1 cellular context compared by ENCODE assay signal in the genomic region with DNA sequence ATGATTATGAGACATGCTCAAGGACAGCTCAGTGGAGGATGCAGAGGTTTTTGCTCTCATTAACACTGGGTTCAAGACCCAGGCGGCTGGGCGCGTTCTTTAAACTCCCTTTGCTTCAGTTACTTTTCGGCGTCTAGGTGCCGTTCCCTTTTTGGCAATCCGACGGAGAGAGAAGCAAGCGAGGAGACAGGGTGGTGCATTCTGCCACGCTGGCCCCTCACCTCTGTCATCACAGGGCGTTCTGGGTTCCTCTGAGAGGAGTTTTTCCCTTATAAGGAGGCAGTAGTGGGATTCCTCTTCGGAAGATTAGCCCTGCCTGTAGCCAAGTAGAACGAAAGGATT.
A peak's percentile ranks its signal among the peaks of the same experiment; 100 is the strongest.
TF ChIP-seq lines count a peak whose summit lies in the region.

No MANE protein-coding gene starts in this region.

TF ChIP-seq in K562, 482 proteins besides CTCF, POLR2A, EP300 and RAD21 (continued from another document):
- TF ChIP-seq, protein P1, sequence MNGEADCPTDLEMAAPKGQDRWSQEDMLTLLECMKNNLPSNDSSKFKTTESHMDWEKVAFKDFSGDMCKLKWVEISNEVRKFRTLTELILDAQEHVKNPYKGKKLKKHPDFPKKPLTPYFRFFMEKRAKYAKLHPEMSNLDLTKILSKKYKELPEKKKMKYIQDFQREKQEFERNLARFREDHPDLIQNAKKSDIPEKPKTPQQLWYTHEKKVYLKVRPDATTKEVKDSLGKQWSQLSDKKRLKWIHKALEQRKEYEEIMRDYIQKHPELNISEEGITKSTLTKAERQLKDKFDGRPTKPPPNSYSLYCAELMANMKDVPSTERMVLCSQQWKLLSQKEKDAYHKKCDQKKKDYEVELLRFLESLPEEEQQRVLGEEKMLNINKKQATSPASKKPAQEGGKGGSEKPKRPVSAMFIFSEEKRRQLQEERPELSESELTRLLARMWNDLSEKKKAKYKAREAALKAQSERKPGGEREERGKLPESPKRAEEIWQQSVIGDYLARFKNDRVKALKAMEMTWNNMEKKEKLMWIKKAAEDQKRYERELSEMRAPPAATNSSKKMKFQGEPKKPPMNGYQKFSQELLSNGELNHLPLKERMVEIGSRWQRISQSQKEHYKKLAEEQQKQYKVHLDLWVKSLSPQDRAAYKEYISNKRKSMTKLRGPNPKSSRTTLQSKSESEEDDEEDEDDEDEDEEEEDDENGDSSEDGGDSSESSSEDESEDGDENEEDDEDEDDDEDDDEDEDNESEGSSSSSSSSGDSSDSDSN (IDR thresholded peaks at IDR 0.05; ENCODE audit: borderline replicate concordance in 1 of 2, low read depth in 2 of 2, low read length in 2 of 2): 0 out of 4 replicates have a peak, but pooled peaks of 1 of the 2 experiments have one; percentile 15
- no peak for TF ChIP-seq ZFX (CRISPR knock-in tag; IDR thresholded peaks at IDR 0.05)
- no peak for TF ChIP-seq BRCA1 (IDR thresholded peaks at IDR 0.05)
- TF ChIP-seq BRCA1 (CRISPR knock-in tag; IDR thresholded peaks at IDR 0.05): no peak
- TF ChIP-seq PHF8 (IDR thresholded peaks at IDR 0.05; ENCODE audit: borderline replicate concordance, low read length): no peak
- TF ChIP-seq SLC30A9 (CRISPR knock-in tag; IDR thresholded peaks at IDR 0.05): no peak
- TF ChIP-seq, protein P2, sequence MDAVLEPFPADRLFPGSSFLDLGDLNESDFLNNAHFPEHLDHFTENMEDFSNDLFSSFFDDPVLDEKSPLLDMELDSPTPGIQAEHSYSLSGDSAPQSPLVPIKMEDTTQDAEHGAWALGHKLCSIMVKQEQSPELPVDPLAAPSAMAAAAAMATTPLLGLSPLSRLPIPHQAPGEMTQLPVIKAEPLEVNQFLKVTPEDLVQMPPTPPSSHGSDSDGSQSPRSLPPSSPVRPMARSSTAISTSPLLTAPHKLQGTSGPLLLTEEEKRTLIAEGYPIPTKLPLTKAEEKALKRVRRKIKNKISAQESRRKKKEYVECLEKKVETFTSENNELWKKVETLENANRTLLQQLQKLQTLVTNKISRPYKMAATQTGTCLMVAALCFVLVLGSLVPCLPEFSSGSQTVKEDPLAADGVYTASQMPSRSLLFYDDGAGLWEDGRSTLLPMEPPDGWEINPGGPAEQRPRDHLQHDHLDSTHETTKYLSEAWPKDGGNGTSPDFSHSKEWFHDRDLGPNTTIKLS (IDR thresholded peaks at IDR 0.05; ENCODE audit: borderline replicate concordance, low read depth): peak; percentile 63
- no peak for TF ChIP-seq HLTF (IDR thresholded peaks at IDR 0.05)
- TF ChIP-seq, protein P3, sequence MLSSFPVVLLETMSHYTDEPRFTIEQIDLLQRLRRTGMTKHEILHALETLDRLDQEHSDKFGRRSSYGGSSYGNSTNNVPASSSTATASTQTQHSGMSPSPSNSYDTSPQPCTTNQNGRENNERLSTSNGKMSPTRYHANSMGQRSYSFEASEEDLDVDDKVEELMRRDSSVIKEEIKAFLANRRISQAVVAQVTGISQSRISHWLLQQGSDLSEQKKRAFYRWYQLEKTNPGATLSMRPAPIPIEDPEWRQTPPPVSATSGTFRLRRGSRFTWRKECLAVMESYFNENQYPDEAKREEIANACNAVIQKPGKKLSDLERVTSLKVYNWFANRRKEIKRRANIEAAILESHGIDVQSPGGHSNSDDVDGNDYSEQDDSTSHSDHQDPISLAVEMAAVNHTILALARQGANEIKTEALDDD (IDR thresholded peaks at IDR 0.05): no peak
- TF ChIP-seq, protein P4, sequence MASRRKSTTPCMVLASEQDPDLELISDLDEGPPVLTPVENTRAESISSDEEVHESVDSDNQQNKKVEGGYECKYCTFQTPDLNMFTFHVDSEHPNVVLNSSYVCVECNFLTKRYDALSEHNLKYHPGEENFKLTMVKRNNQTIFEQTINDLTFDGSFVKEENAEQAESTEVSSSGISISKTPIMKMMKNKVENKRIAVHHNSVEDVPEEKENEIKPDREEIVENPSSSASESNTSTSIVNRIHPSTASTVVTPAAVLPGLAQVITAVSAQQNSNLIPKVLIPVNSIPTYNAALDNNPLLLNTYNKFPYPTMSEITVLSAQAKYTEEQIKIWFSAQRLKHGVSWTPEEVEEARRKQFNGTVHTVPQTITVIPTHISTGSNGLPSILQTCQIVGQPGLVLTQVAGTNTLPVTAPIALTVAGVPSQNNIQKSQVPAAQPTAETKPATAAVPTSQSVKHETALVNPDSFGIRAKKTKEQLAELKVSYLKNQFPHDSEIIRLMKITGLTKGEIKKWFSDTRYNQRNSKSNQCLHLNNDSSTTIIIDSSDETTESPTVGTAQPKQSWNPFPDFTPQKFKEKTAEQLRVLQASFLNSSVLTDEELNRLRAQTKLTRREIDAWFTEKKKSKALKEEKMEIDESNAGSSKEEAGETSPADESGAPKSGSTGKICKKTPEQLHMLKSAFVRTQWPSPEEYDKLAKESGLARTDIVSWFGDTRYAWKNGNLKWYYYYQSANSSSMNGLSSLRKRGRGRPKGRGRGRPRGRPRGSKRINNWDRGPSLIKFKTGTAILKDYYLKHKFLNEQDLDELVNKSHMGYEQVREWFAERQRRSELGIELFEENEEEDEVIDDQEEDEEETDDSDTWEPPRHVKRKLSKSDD (conservative IDR thresholded peaks at IDR 0.05; ENCODE audit: low read length): no peak
- TF ChIP-seq PHF21A (IDR thresholded peaks at IDR 0.05; ENCODE audit: borderline replicate concordance, low read depth): no peak
- TF ChIP-seq RBFOX2 (IDR thresholded peaks at IDR 0.05; ENCODE audit: low read depth, low read length): no peak
- TF ChIP-seq SRF (CRISPR knock-in tag; IDR thresholded peaks at IDR 0.05): peak; percentile 45 to 93; a peak in 3 of 4 replicates
- TF ChIP-seq, protein P5, sequence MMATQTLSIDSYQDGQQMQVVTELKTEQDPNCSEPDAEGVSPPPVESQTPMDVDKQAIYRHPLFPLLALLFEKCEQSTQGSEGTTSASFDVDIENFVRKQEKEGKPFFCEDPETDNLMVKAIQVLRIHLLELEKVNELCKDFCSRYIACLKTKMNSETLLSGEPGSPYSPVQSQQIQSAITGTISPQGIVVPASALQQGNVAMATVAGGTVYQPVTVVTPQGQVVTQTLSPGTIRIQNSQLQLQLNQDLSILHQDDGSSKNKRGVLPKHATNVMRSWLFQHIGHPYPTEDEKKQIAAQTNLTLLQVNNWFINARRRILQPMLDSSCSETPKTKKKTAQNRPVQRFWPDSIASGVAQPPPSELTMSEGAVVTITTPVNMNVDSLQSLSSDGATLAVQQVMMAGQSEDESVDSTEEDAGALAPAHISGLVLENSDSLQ (IDR thresholded peaks at IDR 0.05): no peak
- no peak for TF ChIP-seq ARHGAP35 (IDR thresholded peaks at IDR 0.05; ENCODE audit: partially characterized antibody)
